ENCODE assay signal across 12 cellular contexts in genomic region chr17:41975099-41976083, GRCh38. TPM values are rescaled to one million over a fixed set of nuclear protein-coding genes. Genes with fewer than 3 reads are reported as not detected.
DNase-seq lines count a peak whose midpoint lies in the region; ATAC-seq and TF ChIP-seq lines count a peak whose summit lies in the region.
"Had no signal": no experiment of that assay in that cellular context is flagged by ENCODE, and none has a peak within 500 bp of the region (broad histone marks: within the 10 kb centered on the region; RNA-seq: fewer than 3 reads in every experiment).

No MANE protein-coding gene starts in this region.

- H3K9me3 ChIP-seq in lower lobe of right lung (no peaks in the 10 kb centered on the region), thyroid gland (no peaks in the 10 kb centered on the region)
- H3K9me3 ChIP-seq: left ventricle myocardium inferior had no signal

- H3K36me3 ChIP-seq in lower lobe of right lung, result peaks cover 85% of the 10 kb centered on the region
- H3K36me3 ChIP-seq in thyroid gland, result peaks cover 59 to 65% of the 10 kb centered on the region in 2 donors

- H3K36me3 Mint-ChIP-seq in activated naive CD4-positive, alpha-beta T cell treated with anti-CD3 and anti-CD28 coated beads for 36 hours (ENCODE audit: low read depth), result peaks cover 26% of the 10 kb centered on the region

- peak overlapping the region; percentile 41 for H3K27ac Mint-ChIP-seq in activated naive CD4-positive, alpha-beta T cell treated with anti-CD3 and anti-CD28 coated beads for 36 hours

- H3K27ac ChIP-seq in lower lobe of right lung (no peak overlapping the region), temporal lobe (ENCODE audit: low read depth, low read length) (peak overlapping the region; percentile 93), thyroid gland (no peak overlapping the region)
- H3K27ac ChIP-seq: left ventricle myocardium inferior had no signal

- H3K27me3 Mint-ChIP-seq in activated naive CD4-positive, alpha-beta T cell treated with anti-CD3 and anti-CD28 coated beads for 36 hours (ENCODE audit: low read depth), result no peaks in the 10 kb centered on the region
- H3K27me3 Mint-ChIP-seq: brain, T-helper 17 cell had no signal

- intact Hi-C loops in activated naive CD4-positive, alpha-beta T cell treated with anti-CD3 and anti-CD28 coated beads for 36 hours (cut with micrococcal nuclease), result no loop called here
- intact Hi-C loops in lower lobe of right lung (cut with DNase I) (no loop called here), thyroid gland (cut with DNase I) (no loop called here)

- no peak overlapping the region for H3K4me3 Mint-ChIP-seq in activated naive CD4-positive, alpha-beta T cell treated with anti-CD3 and anti-CD28 coated beads for 36 hours
- H3K4me3 Mint-ChIP-seq: brain, T-helper 17 cell had no signal

- H3K27me3 ChIP-seq in lower lobe of right lung (ENCODE audit: low read depth), result no peaks in the 10 kb centered on the region
- no peaks in the 10 kb centered on the region for H3K27me3 ChIP-seq in thyroid gland

- TF ChIP-seq CTCF in lower lobe of right lung (IDR thresholded peaks at IDR 0.05) (no peak), thyroid gland (IDR thresholded peaks at IDR 0.05) (no peak)

- H3K9me3 Mint-ChIP-seq in activated naive CD4-positive, alpha-beta T cell treated with anti-CD3 and anti-CD28 coated beads for 36 hours, result no peaks in the 10 kb centered on the region
- H3K9me3 Mint-ChIP-seq: brain had no signal

- no peak for TF ChIP-seq POLR2A in thyroid gland (IDR thresholded peaks at IDR 0.05)

- 85 to 86% methylated on average over 6 to 7 of the region's 9 CpGs for WGBS in thyroid gland, 2 donors

- no peak overlapping the region for H3K4me3 ChIP-seq in lower lobe of right lung
- no peak overlapping the region for H3K4me3 ChIP-seq in thyroid gland (replicated peaks in 1 of 3)
- H3K4me3 ChIP-seq: left ventricle myocardium inferior had no signal

- no peak for DNase-seq in activated naive CD4-positive, alpha-beta T cell treated with anti-CD3 and anti-CD28 coated beads for 36 hours
- DNase-seq in activated naive CD4-positive, alpha-beta T cell treated with Interleukin-2 at 50 U/mL for 16 hours, result no peak
- DNase-seq in astrocyte of the hippocampus (ENCODE audit: low read depth, low spot score), result peak; percentile 60
- peak; percentile 10 for DNase-seq in lower lobe of right lung
- DNase-seq in mesenteric fat pad (ENCODE audit: low spot score), result no peak
- DNase-seq in thyroid gland, result no peak
- DNase-seq: left ventricle myocardium inferior, NCI-H187, T-helper 17 cell had no signal

- CTCF ChIA-PET in activated naive CD4-positive, alpha-beta T cell treated with anti-CD3 and anti-CD28 coated beads for 36 hours (lab: Charles Lee), result interaction anchor here (0.6 to 1.4 kb wide), 3 partner anchors 12 to 46 kb away, joined by 3 to 5 read pairs (median 4); no protein-coding TSS in a partner anchor

- H3K4me1 ChIP-seq in lower lobe of right lung (peaks cover 12% of the 10 kb centered on the region), thyroid gland (peaks cover 0 to 20% of the 10 kb centered on the region in 2 donors)

- ATAC-seq in lower lobe of right lung, result no peak
- ATAC-seq in HG02588 (IDR thresholded peaks at IDR 0.05; ENCODE audit: unreplicated experiment), result no peak
- ATAC-seq: T-helper 17 cell had no signal

- peaks cover 12% of the 10 kb centered on the region for H3K4me1 Mint-ChIP-seq in activated naive CD4-positive, alpha-beta T cell treated with anti-CD3 and anti-CD28 coated beads for 36 hours (ENCODE audit: low read depth)

RNA-seq across cellular contexts. Expression of gene CNP, which starts 8.8 kb away (rescaled TPM):
- 10 to 100 TPM; 58.4 to 59.1 TPM for total RNA-seq in activated naive CD4-positive, alpha-beta T cell treated with anti-CD3 and anti-CD28 coated beads for 36 hours
- 46.3 TPM for total RNA-seq in lower lobe of right lung
- 39.8 TPM for total RNA-seq in temporal lobe
- 84.0 TPM for total RNA-seq in mesenteric fat pad
- 10 to 100 TPM; 41.8 to 65.2 (median 53.8) TPM for total RNA-seq in thyroid gland

RNA-seq across cellular contexts. Expression of gene DNAJC7, which starts 41.8 kb away (rescaled TPM):
- 10 to 100 TPM; 74.5 to 76.3 TPM for total RNA-seq in activated naive CD4-positive, alpha-beta T cell treated with anti-CD3 and anti-CD28 coated beads for 36 hours
- total RNA-seq in lower lobe of right lung (82.0 TPM), temporal lobe (63.2 TPM), mesenteric fat pad (74.8 TPM), thyroid gland (10 to 100 TPM; 62.6 to 84.0 (median 65.6) TPM)

RNA-seq across cellular contexts. Expression of gene NKIRAS2, which starts 44.5 kb away (rescaled TPM):
- total RNA-seq in activated naive CD4-positive, alpha-beta T cell treated with anti-CD3 and anti-CD28 coated beads for 36 hours, result 10 to 100 TPM; 12.4 to 13.2 TPM
- total RNA-seq in lower lobe of right lung, result 27.1 TPM
- 31.7 TPM for total RNA-seq in temporal lobe
- total RNA-seq in mesenteric fat pad, result 30.9 TPM
- 10 to 100 TPM; 23.6 to 34.6 (median 26.6) TPM for total RNA-seq in thyroid gland

RNA-seq across cellular contexts. Expression of gene ODAD4, which starts 45.0 kb away (rescaled TPM):
- under 1 TPM; 0.55 to 0.79 TPM for total RNA-seq in activated naive CD4-positive, alpha-beta T cell treated with anti-CD3 and anti-CD28 coated beads for 36 hours
- total RNA-seq in lower lobe of right lung (5.4 TPM), temporal lobe (1.7 TPM), mesenteric fat pad (0.48 TPM), thyroid gland (1 to 10 TPM; 3.0 to 8.2 (median 3.8) TPM)

RNA-seq across cellular contexts. Expression of gene ACLY, which starts 56.6 kb away (rescaled TPM):
- 100 to 1,000 TPM; 153 to 161 TPM for total RNA-seq in activated naive CD4-positive, alpha-beta T cell treated with anti-CD3 and anti-CD28 coated beads for 36 hours
- total RNA-seq in lower lobe of right lung (105 TPM), temporal lobe (106 TPM), mesenteric fat pad (140 TPM), thyroid gland (10 to 100 TPM; 62.6 to 85.2 (median 78.8) TPM)

Comparison
In these comparisons a context has a peak if more than half of its experiments do, and no peak if none do; other contexts are left out.
1. DNase-seq: peak in astrocyte of the hippocampus (single experiment) and lower lobe of right lung (single experiment); none in activated naive CD4-positive, alpha-beta T cell treated with anti-CD3 and anti-CD28 coated beads for 36 hours (single experiment), activated naive CD4-positive, alpha-beta T cell treated with Interleukin-2 at 50 U/mL for 16 hours (single experiment), mesenteric fat pad (single experiment) and thyroid gland (0 of 2).